2 cellular contexts compared by ENCODE assay signal in the genomic region with DNA sequence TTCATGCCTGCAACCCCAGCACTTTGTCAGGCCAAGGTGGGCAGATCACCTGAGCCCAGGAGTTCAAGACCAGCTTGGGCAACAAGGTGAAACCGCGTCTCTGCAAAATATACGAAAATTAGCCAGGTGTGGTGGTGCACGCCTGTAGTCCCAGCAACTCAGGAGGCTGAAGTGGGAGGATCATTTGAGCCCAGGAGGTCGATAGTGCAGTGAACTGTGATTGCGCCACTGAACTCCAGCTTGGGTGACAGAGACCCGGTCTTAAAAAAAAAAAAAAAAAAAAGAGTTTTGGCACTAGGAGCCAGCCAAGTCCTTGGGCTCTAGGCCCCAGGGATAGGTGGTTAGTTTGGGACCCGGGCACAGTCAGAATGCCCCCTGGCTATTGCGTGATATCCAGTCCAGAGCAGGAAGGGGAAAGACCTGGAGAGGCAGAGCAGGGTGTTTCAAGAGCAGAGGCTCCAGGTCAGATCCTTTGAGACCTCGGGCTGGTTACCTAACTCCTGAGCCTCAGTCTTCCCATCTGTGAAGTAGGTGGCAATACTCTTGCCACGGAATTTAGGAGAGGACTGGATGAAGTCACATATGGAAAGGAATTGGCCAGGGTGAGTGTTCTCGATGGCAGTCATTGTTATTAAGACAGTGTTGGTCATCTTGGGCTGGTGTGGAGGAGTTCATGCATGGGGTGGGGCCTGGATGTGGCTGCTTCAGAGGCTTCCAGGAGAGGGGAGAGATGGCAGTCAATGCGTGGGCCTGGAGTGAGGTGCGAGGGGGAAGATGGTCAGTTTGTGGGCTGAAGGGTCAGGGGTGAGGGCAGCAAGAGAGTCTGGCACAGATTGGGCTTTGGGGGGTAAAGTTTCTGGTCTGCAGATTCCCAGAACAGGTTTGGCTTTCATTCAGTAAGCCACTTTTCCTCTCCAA.
TF ChIP-seq lines count a peak whose summit lies in the region.

No MANE protein-coding gene starts in this region.

TF ChIP-seq in HEK293, 187 proteins besides CTCF, POLR2A, EP300 and RAD21:
- TF ChIP-seq ZNF830 (tag by site-specific recombination; IDR thresholded peaks at IDR 0.05; ENCODE audit: low read depth): no peak
- peak; percentile 53; the same call in 1 of the 2 replicates for TF ChIP-seq BCL11B (tag by site-specific recombination; IDR thresholded peaks at IDR 0.05; ENCODE audit: low read depth)
TF ChIP-seq in HEK293: peak in this region for 1.

TF ChIP-seq in K562, 482 proteins besides CTCF, POLR2A, EP300 and RAD21 (continues in another document):
- TF ChIP-seq ZNF23 (CRISPR knock-in tag; IDR thresholded peaks at IDR 0.05) (no peak), MED1 (CRISPR knock-in tag; IDR thresholded peaks at IDR 0.05; ENCODE audit: borderline replicate concordance) (no peak), FOXK1 (CRISPR knock-in tag; IDR thresholded peaks at IDR 0.05; ENCODE audit: borderline replicate concordance) (no peak), YBX1 (IDR thresholded peaks at IDR 0.05) (no peak), ZSCAN29 (IDR thresholded peaks at IDR 0.05) (no peak), SMARCA5 (IDR thresholded peaks at IDR 0.05) (no peak), MECOM (CRISPR knock-in tag; IDR thresholded peaks at IDR 0.05) (no peak), JUND (IDR thresholded peaks at IDR 0.05; ENCODE audit: borderline replicate concordance, low read depth, low read length) (no peak), JUND (tag; IDR thresholded peaks at IDR 0.05; ENCODE audit: borderline replicate concordance, low read depth, low read length) (no peak), NFE2L1 (tag; IDR thresholded peaks at IDR 0.05; ENCODE audit: borderline replicate concordance, low read depth) (no peak), KDM1A (IDR thresholded peaks at IDR 0.05) (peak in 1 of 2 experiments; percentile 79; a peak in 3 of 4 replicates), CBX2 (IDR thresholded peaks at IDR 0.05; ENCODE audit: insufficient read depth, low read length, poor library complexity, severe bottlenecking) (no peak), CBFB (CRISPR knock-in tag; IDR thresholded peaks at IDR 0.05) (no peak), CBFA2T3 (IDR thresholded peaks at IDR 0.05) (0 out of 2 replicates have a peak, but pooled peaks have one; percentile 5), NR1H2 (CRISPR knock-in tag; IDR thresholded peaks at IDR 0.05) (no peak), CEBPB (tag; IDR thresholded peaks at IDR 0.05) (peak; percentile 75), DDX20 (tag; IDR thresholded peaks at IDR 0.05; ENCODE audit: low read depth) (no peak), TOE1 (IDR thresholded peaks at IDR 0.05; ENCODE audit: borderline replicate concordance) (no peak), TOE1 (CRISPR knock-in tag; IDR thresholded peaks at IDR 0.05; ENCODE audit: borderline replicate concordance, low read depth) (no peak), FIP1L1 (IDR thresholded peaks at IDR 0.05; ENCODE audit: low read depth, low read length, poor library complexity, severe bottlenecking) (no peak), ZNF133 (CRISPR knock-in tag; IDR thresholded peaks at IDR 0.05) (no peak), RBM34 (IDR thresholded peaks at IDR 0.05; ENCODE audit: borderline replicate concordance, insufficient read depth, low read length) (no peak), HMG20B (CRISPR knock-in tag; IDR thresholded peaks at IDR 0.05) (no peak), ETV1 (tag; conservative IDR thresholded peaks at IDR 0.05; ENCODE audit: low read depth) (no peak)
- TF ChIP-seq, protein P1, sequence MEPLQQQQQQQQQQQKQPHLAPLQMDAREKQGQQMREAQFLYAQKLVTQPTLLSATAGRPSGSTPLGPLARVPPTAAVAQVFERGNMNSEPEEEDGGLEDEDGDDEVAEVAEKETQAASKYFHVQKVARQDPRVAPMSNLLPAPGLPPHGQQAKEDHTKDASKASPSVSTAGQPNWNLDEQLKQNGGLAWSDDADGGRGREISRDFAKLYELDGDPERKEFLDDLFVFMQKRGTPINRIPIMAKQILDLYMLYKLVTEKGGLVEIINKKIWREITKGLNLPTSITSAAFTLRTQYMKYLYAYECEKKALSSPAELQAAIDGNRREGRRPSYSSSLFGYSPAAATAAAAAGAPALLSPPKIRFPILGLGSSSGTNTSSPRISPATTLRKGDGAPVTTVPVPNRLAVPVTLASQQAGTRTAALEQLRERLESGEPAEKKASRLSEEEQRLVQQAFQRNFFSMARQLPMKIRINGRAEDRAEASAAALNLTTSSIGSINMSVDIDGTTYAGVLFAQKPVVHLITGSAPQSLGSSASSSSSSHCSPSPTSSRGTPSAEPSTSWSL (CRISPR knock-in tag; IDR thresholded peaks at IDR 0.05; ENCODE audit: borderline replicate concordance): no peak
- TF ChIP-seq, protein P2, sequence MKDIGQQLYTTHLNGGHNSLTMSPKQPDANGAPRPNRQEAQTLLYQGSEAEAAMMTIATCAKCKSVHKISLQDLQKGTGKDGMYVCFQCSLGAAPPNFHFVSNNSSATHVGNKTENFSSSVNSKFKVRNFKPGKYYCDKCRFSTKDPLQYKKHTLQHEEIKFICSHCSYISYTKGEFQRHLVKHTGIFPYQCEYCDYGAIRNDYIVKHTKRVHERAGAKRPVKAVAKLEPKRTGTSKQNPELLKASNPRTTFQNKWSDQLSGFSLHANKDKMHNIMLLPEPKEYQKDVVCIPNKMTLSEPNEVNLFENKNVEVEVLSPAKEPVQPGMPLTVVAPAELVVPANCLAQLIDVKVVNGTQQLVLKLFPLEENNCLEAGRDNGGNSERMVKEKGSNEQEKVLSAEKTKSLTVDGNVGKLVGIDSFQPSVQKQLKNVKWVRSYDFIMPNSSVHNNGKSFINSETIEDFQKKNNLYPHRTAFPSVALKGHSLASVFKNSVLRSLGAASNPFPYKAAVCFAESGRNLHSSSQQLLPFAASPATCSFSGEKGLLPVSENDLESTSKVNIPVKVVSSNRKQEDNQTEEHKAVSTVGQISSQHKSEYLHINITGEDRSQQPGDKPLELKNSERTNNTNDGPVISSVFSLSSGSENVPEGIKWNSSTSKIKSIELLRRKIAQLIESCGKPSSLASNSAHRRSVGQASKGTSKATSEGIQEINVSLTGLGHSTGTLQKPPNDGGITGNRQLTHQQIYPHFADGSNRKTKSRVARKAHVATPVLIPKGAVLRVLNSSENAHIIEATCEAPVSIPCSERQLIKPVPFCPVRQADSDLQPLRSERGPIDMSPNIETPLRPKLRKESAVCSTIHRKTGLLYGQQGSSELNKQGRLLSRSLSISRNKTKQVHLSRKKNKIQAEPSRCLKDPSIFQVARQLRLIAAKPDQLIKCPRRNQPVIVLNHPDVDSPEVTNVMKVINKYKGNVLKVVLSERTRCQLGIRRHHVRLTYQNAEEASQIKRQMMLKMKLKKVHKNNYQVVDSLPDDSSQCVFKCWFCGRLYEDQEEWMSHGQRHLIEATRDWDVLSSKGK (CRISPR knock-in tag; IDR thresholded peaks at IDR 0.05): no peak
- TF ChIP-seq, protein P3, sequence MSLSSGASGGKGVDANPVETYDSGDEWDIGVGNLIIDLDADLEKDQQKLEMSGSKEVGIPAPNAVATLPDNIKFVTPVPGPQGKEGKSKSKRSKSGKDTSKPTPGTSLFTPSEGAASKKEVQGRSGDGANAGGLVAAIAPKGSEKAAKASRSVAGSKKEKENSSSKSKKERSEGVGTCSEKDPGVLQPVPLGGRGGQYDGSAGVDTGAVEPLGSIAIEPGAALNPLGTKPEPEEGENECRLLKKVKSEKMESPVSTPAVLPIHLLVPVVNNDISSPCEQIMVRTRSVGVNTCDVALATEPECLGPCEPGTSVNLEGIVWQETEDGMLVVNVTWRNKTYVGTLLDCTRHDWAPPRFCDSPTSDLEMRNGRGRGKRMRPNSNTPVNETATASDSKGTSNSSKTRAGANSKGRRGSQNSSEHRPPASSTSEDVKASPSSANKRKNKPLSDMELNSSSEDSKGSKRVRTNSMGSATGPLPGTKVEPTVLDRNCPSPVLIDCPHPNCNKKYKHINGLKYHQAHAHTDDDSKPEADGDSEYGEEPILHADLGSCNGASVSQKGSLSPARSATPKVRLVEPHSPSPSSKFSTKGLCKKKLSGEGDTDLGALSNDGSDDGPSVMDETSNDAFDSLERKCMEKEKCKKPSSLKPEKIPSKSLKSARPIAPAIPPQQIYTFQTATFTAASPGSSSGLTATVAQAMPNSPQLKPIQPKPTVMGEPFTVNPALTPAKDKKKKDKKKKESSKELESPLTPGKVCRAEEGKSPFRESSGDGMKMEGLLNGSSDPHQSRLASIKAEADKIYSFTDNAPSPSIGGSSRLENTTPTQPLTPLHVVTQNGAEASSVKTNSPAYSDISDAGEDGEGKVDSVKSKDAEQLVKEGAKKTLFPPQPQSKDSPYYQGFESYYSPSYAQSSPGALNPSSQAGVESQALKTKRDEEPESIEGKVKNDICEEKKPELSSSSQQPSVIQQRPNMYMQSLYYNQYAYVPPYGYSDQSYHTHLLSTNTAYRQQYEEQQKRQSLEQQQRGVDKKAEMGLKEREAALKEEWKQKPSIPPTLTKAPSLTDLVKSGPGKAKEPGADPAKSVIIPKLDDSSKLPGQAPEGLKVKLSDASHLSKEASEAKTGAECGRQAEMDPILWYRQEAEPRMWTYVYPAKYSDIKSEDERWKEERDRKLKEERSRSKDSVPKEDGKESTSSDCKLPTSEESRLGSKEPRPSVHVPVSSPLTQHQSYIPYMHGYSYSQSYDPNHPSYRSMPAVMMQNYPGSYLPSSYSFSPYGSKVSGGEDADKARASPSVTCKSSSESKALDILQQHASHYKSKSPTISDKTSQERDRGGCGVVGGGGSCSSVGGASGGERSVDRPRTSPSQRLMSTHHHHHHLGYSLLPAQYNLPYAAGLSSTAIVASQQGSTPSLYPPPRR (CRISPR knock-in tag; IDR thresholded peaks at IDR 0.05; ENCODE audit: borderline replicate concordance): no peak
- TF ChIP-seq, protein P4, sequence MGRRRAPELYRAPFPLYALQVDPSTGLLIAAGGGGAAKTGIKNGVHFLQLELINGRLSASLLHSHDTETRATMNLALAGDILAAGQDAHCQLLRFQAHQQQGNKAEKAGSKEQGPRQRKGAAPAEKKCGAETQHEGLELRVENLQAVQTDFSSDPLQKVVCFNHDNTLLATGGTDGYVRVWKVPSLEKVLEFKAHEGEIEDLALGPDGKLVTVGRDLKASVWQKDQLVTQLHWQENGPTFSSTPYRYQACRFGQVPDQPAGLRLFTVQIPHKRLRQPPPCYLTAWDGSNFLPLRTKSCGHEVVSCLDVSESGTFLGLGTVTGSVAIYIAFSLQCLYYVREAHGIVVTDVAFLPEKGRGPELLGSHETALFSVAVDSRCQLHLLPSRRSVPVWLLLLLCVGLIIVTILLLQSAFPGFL (CRISPR knock-in tag; IDR thresholded peaks at IDR 0.05): no peak
- TF ChIP-seq, protein P5, sequence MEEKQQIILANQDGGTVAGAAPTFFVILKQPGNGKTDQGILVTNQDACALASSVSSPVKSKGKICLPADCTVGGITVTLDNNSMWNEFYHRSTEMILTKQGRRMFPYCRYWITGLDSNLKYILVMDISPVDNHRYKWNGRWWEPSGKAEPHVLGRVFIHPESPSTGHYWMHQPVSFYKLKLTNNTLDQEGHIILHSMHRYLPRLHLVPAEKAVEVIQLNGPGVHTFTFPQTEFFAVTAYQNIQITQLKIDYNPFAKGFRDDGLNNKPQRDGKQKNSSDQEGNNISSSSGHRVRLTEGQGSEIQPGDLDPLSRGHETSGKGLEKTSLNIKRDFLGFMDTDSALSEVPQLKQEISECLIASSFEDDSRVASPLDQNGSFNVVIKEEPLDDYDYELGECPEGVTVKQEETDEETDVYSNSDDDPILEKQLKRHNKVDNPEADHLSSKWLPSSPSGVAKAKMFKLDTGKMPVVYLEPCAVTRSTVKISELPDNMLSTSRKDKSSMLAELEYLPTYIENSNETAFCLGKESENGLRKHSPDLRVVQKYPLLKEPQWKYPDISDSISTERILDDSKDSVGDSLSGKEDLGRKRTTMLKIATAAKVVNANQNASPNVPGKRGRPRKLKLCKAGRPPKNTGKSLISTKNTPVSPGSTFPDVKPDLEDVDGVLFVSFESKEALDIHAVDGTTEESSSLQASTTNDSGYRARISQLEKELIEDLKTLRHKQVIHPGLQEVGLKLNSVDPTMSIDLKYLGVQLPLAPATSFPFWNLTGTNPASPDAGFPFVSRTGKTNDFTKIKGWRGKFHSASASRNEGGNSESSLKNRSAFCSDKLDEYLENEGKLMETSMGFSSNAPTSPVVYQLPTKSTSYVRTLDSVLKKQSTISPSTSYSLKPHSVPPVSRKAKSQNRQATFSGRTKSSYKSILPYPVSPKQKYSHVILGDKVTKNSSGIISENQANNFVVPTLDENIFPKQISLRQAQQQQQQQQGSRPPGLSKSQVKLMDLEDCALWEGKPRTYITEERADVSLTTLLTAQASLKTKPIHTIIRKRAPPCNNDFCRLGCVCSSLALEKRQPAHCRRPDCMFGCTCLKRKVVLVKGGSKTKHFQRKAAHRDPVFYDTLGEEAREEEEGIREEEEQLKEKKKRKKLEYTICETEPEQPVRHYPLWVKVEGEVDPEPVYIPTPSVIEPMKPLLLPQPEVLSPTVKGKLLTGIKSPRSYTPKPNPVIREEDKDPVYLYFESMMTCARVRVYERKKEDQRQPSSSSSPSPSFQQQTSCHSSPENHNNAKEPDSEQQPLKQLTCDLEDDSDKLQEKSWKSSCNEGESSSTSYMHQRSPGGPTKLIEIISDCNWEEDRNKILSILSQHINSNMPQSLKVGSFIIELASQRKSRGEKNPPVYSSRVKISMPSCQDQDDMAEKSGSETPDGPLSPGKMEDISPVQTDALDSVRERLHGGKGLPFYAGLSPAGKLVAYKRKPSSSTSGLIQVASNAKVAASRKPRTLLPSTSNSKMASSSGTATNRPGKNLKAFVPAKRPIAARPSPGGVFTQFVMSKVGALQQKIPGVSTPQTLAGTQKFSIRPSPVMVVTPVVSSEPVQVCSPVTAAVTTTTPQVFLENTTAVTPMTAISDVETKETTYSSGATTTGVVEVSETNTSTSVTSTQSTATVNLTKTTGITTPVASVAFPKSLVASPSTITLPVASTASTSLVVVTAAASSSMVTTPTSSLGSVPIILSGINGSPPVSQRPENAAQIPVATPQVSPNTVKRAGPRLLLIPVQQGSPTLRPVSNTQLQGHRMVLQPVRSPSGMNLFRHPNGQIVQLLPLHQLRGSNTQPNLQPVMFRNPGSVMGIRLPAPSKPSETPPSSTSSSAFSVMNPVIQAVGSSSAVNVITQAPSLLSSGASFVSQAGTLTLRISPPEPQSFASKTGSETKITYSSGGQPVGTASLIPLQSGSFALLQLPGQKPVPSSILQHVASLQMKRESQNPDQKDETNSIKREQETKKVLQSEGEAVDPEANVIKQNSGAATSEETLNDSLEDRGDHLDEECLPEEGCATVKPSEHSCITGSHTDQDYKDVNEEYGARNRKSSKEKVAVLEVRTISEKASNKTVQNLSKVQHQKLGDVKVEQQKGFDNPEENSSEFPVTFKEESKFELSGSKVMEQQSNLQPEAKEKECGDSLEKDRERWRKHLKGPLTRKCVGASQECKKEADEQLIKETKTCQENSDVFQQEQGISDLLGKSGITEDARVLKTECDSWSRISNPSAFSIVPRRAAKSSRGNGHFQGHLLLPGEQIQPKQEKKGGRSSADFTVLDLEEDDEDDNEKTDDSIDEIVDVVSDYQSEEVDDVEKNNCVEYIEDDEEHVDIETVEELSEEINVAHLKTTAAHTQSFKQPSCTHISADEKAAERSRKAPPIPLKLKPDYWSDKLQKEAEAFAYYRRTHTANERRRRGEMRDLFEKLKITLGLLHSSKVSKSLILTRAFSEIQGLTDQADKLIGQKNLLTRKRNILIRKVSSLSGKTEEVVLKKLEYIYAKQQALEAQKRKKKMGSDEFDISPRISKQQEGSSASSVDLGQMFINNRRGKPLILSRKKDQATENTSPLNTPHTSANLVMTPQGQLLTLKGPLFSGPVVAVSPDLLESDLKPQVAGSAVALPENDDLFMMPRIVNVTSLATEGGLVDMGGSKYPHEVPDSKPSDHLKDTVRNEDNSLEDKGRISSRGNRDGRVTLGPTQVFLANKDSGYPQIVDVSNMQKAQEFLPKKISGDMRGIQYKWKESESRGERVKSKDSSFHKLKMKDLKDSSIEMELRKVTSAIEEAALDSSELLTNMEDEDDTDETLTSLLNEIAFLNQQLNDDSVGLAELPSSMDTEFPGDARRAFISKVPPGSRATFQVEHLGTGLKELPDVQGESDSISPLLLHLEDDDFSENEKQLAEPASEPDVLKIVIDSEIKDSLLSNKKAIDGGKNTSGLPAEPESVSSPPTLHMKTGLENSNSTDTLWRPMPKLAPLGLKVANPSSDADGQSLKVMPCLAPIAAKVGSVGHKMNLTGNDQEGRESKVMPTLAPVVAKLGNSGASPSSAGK (IDR thresholded peaks at IDR 0.05): no peak
